25 cellular contexts compared by ENCODE assay signal in the genomic region with DNA sequence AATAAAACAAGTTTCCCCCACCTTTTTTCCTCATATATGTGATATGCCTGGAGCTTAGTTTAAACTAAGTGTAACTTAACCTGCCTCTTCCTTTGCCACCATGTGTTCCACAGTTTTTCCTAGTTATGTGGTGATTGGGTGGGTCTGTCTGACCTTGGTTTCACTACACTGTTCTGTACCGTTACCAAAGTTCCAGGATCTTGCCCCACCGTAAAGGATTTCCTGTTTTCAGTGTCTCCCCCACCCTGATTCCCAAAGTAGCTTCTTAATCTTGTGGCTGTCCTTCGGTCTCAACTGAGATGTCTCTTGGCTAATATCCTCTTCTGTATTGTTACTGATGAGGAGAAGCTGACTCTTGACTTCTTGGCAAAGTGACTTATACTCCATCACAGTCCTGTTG. TPM values are rescaled to one million over a fixed set of nuclear protein-coding genes. Genes with fewer than 3 reads are reported as not detected.
DNase-seq lines count a peak whose midpoint lies in the region; ATAC-seq, FAIRE-seq and TF ChIP-seq lines count a peak whose summit lies in the region.
"Had no signal": no experiment of that assay in that cellular context is flagged by ENCODE, and none has a peak within 500 bp of the region (broad histone marks: within the 10 kb centered on the region; RNA-seq: fewer than 3 reads in every experiment).

No MANE protein-coding gene starts in this region.

- FAIRE-seq in H1 (lab: Jason Lieb, UNC), result no peak
- FAIRE-seq: GM12892, GM19239 had no signal

- H3K9me2 ChIP-seq in PC-9 (ENCODE audit: insufficient read depth), result no peaks in the 10 kb centered on the region

- ATAC-seq in IMR-90 (ENCODE audit: low read depth), result no peak
- ATAC-seq in Panc1, result no peak
- ATAC-seq in activated T-helper 17 cell treated with anti-CD3 and anti-CD28 coated beads, Interleukin-2, amount 50 U/mL, for 72 hours (replicated peaks), result no peak
- ATAC-seq: HCT116, PC-3, T-helper 17 cell had no signal

- H2BK120ac ChIP-seq in IMR-90 (ENCODE audit: low read depth, low read length) (no peak overlapping the region), H1 (replicated peaks; ENCODE audit: low read depth, low read length) (no peak overlapping the region)

- H4K5ac ChIP-seq in IMR-90 (ENCODE audit: low read depth, low read length) (no peak overlapping the region), H1 (ENCODE audit: insufficient read length, low read depth, low read length) (no peak overlapping the region)

- no peak overlapping the region for H3K27ac ChIP-seq in BLaER1 treated with 17β-estradiol and CSF1 and Interleukin-3, amounts not matched to agents 10 nM and 100 nM
- H3K27ac ChIP-seq in IMR-90 (ENCODE audit: insufficient read depth, low read length) (no peak overlapping the region), Panc1 (ENCODE audit: low read length) (peak overlapping the region; percentile 36; the same call in 1 of the 2 replicates), H1 (ENCODE audit: low read depth, low read length) (no peak overlapping the region), PC-9 (no peak overlapping the region)
- H3K27ac ChIP-seq: C4-2B, HL-60, SK-N-MC had no signal

- CTCF ChIA-PET in IMR-90 (lab: Yijun Ruan, JAX), result interaction anchor here (0.6 kb wide), 1 partner anchor 73 kb away, joined by 3 read pairs; no protein-coding TSS in a partner anchor
- CTCF ChIA-PET in Panc1 (lab: Charles Lee), result no interaction called here
- CTCF ChIA-PET in H1 (lab: Charles Lee; ENCODE audit: partially characterized antibody), result no interaction called here
- CTCF ChIA-PET in PC-9 (lab: Charles Lee), result no interaction called here

- no peaks in the 10 kb centered on the region for H3K36me3 Mint-ChIP-seq in activated T-helper 17 cell treated with anti-CD3 and anti-CD28 coated beads, Interleukin-2, amount 50 U/mL, for 72 hours (ENCODE audit: low read depth)

- TF ChIP-seq CTCF in IMR-90 (conservative IDR thresholded peaks at IDR 0.05; ENCODE audit: low read depth, low read length), result no peak
- TF ChIP-seq CTCF in Panc1 (IDR thresholded peaks at IDR 0.05), result no peak
- TF ChIP-seq CTCF in H1 (IDR thresholded peaks at IDR 0.05; ENCODE audit: control extremely low read depth in 1 of 3, insufficient read depth in 1 of 3, low read depth in 1 of 3, low read length in 3 of 3), result no peak
- no peak for TF ChIP-seq CTCF in PC-9 (conservative IDR thresholded peaks at IDR 0.05)

- no peak overlapping the region for H2BK5ac ChIP-seq in IMR-90 (ENCODE audit: low read depth, low read length, poor library complexity, severe bottlenecking)
- no peak overlapping the region for H2BK5ac ChIP-seq in H1 (ENCODE audit: low read depth, low read length)

- intact Hi-C loops in IMR-90 (cut with micrococcal nuclease) (no loop called here), Panc1 (cut with micrococcal nuclease; ENCODE audit: unreplicated experiment) (no loop called here), PC-9 (cut with micrococcal nuclease; ENCODE audit: unreplicated experiment) (no loop called here)

- H3K79me2 ChIP-seq in H1 (ENCODE audit: control insufficient read depth in 1 of 2, insufficient read depth in 2 of 2, low read length in 2 of 2) (peaks cover 0 to 3% of the 10 kb centered on the region in 2 experiments; a peak in 1 of 4 replicates), PC-9 (ENCODE audit: low read depth) (no peaks in the 10 kb centered on the region)

- H3K9me3 Mint-ChIP-seq in activated T-helper 17 cell treated with anti-CD3 and anti-CD28 coated beads, Interleukin-2, amount 50 U/mL, for 72 hours, result no peaks in the 10 kb centered on the region

- no peak overlapping the region for H3K4me3 Mint-ChIP-seq in activated T-helper 17 cell treated with anti-CD3 and anti-CD28 coated beads, Interleukin-2, amount 50 U/mL, for 72 hours
- H3K4me3 Mint-ChIP-seq: CD8-positive, alpha-beta memory T cell; T-helper 17 cell had no signal

- H3K4me3 ChIP-seq in BLaER1 treated with 17β-estradiol and CSF1 and Interleukin-3, amounts not matched to agents 10 nM and 100 nM, result no peak overlapping the region
- H3K4me3 ChIP-seq in IMR-90 (ENCODE audit: insufficient read depth, low read depth, low read length) (no peak overlapping the region), Panc1 (ENCODE audit: low read depth in 2 of 2, low read length in 2 of 2) (no peak overlapping the region), H1 (ENCODE audit: extremely low read depth in 1 of 4, insufficient read depth in 2 of 4, low read depth in 3 of 4, low read length in 4 of 4) (no peak overlapping the region), PC-9 (no peak overlapping the region)
- H3K4me3 ChIP-seq: SK-N-MC had no signal

- TF ChIP-seq EP300 in H1 (IDR thresholded peaks at IDR 0.05; ENCODE audit: borderline replicate concordance in 1 of 2, low read depth in 2 of 2, low read length in 2 of 2), result no peak

- no peaks in the 10 kb centered on the region for H3K27me3 ChIP-seq in BLaER1 treated with 17β-estradiol and CSF1 and Interleukin-3, amounts not matched to agents 10 nM and 100 nM
- no peaks in the 10 kb centered on the region for H3K27me3 ChIP-seq in IMR-90 (ENCODE audit: control insufficient read depth, insufficient read depth, low read length)
- no peaks in the 10 kb centered on the region for H3K27me3 ChIP-seq in Panc1 (ENCODE audit: control insufficient read depth, insufficient read depth, low read length)
- H3K27me3 ChIP-seq in H1 (replicated peaks in 1 of 4; ENCODE audit: control insufficient read depth in 3 of 4, extremely low read depth in 1 of 4, insufficient read depth in 3 of 4, low read length in 3 of 4), result peaks cover 0 to 4% (median 2%) of the 10 kb centered on the region in 4 experiments; a peak in 2 of 7 replicates
- H3K27me3 ChIP-seq in PC-9 (ENCODE audit: insufficient read depth, low read depth), result no peaks in the 10 kb centered on the region

- H4K91ac ChIP-seq in IMR-90 (ENCODE audit: insufficient read depth, low read depth, low read length) (no peak overlapping the region), H1 (replicated peaks; ENCODE audit: insufficient read length, low read length) (no peak overlapping the region)

- H3K9me3 ChIP-seq in BLaER1 treated with 17β-estradiol and CSF1 and Interleukin-3, amounts not matched to agents 10 nM and 100 nM (replicated peaks in 1 of 11), result peaks cover 0 to 12% (median 4%) of the 10 kb centered on the region in 11 experiments; a peak in 11 of 22 replicates
- peaks cover 5% of the 10 kb centered on the region; the same call in 1 of the 2 replicates for H3K9me3 ChIP-seq in IMR-90 (ENCODE audit: control insufficient read depth, insufficient read depth, low read length)
- H3K9me3 ChIP-seq in Panc1 (ENCODE audit: control insufficient read depth, insufficient read depth, low read depth, low read length), result no peaks in the 10 kb centered on the region
- H3K9me3 ChIP-seq in H1 (ENCODE audit: insufficient read depth in 2 of 2, low read depth in 1 of 2, low read length in 1 of 2), result peaks cover 0 to 8% of the 10 kb centered on the region in 2 experiments; a peak in 2 of 4 replicates
- H3K9me3 ChIP-seq in PC-9 (ENCODE audit: insufficient read depth, low read depth), result no peaks in the 10 kb centered on the region

- no peak for DNase-seq in IMR-90
- no peak for DNase-seq in Panc1 (ENCODE audit: low read depth, low spot score)
- DNase-seq in H1 (ENCODE audit: low read depth in 1 of 2, low spot score in 2 of 2), result no peak
- DNase-seq in PC-9, result no peak
- no peak for DNase-seq in putamen (ENCODE audit: low spot score)
- DNase-seq: CD8-positive, alpha-beta memory T cell; DMS79 treated with DMSO at 0.1 percent for 48 hours; NCI-H1092; NCI-H1417 treated with DMSO at 0.1 percent for 48 hours; NCI-H187 treated with DMSO at 0.1 percent for 48 hours; NCI-H446; NCI-H524 treated with DMSO at 0.1 percent for 48 hours; NCI-H774; PC-3; RPMI8226; SHP77; T-helper 17 cell had no signal

- H3K4me1 ChIP-seq in BLaER1 treated with 17β-estradiol and CSF1 and Interleukin-3, amounts not matched to agents 10 nM and 100 nM, result peaks cover 4 to 12% (median 10%) of the 10 kb centered on the region in 10 experiments; a peak in 16 of 20 replicates
- H3K4me1 ChIP-seq in IMR-90 (ENCODE audit: control insufficient read depth, insufficient read depth, low read length), result no peaks in the 10 kb centered on the region; the same call in none of the 2 replicates
- peaks cover 16% of the 10 kb centered on the region for H3K4me1 ChIP-seq in Panc1 (ENCODE audit: control insufficient read depth, insufficient read depth, low read length)
- no peaks in the 10 kb centered on the region for H3K4me1 ChIP-seq in H1 (replicated peaks in 1 of 4; ENCODE audit: control insufficient read depth in 3 of 4, insufficient read depth in 4 of 4, low read length in 3 of 4)
- H3K4me1 ChIP-seq in PC-9 (replicated peaks; ENCODE audit: insufficient read depth), result no peaks in the 10 kb centered on the region

- WGBS in IMR-90 (ENCODE audit: extremely low coverage in 2 of 2, insufficient read length in 1 of 2), 2 experiments, result no CpG with 5 or more reads among the region's 3 CpGs
- 89% methylated on average over 3 of the region's 3 CpGs; no CpG with 5 or more reads in 1 of the 2 experiments for WGBS in H1 (ENCODE audit: extremely low coverage in 1 of 2, insufficient coverage in 1 of 2, insufficient read length in 1 of 2, insufficient replicate concordance in 2 of 2, low coverage in 1 of 2, low lambda C conversion rate in 2 of 2, missing lambda C conversion rate in 1 of 2), 2 experiments

- H3K9ac ChIP-seq in BLaER1 treated with 17β-estradiol and CSF1 and Interleukin-3, amounts not matched to agents 10 nM and 100 nM, result peak overlapping the region in 1 of 11 experiments; percentile 33; a peak in 1 of 22 replicates
- H3K9ac ChIP-seq in IMR-90 (ENCODE audit: low read depth, low read length), result no peak overlapping the region
- H3K9ac ChIP-seq in H1 (replicated peaks in 1 of 4; ENCODE audit: extremely low read depth in 1 of 4, low read depth in 3 of 4, low read length in 3 of 4), result no peak overlapping the region

- H3K56ac ChIP-seq in IMR-90 (ENCODE audit: extremely low read depth, insufficient read depth, low read length) (no peak overlapping the region), H1 (replicated peaks; ENCODE audit: insufficient read length, low read depth, low read length) (no peak overlapping the region)

- no peak overlapping the region; the same call in 1 of the 2 replicates for H2BK20ac ChIP-seq in IMR-90 (ENCODE audit: low read depth, low read length)
- H2BK20ac ChIP-seq in H1 (ENCODE audit: low read length), result no peak overlapping the region

- H3K23me2 ChIP-seq in H1 (ENCODE audit: low read depth, low read length), result no peaks in the 10 kb centered on the region

- H4K20me1 ChIP-seq in BLaER1 treated with 17β-estradiol and CSF1 and Interleukin-3, amounts not matched to agents 10 nM and 100 nM, result no peaks in the 10 kb centered on the region
- no peaks in the 10 kb centered on the region for H4K20me1 ChIP-seq in IMR-90 (ENCODE audit: insufficient read depth, low read length)
- H4K20me1 ChIP-seq in H1 (replicated peaks in 1 of 2; ENCODE audit: control insufficient read depth in 1 of 2, insufficient read depth in 2 of 2, low read length in 2 of 2), result no peaks in the 10 kb centered on the region
- no peaks in the 10 kb centered on the region for H4K20me1 ChIP-seq in PC-9 (ENCODE audit: insufficient read depth)

- H3K14ac ChIP-seq in IMR-90 (replicated peaks; ENCODE audit: low read depth, low read length), result 0 out of 2 replicates have a peak overlapping the region, but pooled peaks have one; percentile 29
- H3K14ac ChIP-seq in H1 (ENCODE audit: insufficient read length), result no peak overlapping the region

- H2AFZ ChIP-seq in IMR-90 (replicated peaks; ENCODE audit: low read length, poor library complexity) (no peak overlapping the region), H1 (ENCODE audit: low read length) (no peak overlapping the region), PC-9 (no peak overlapping the region)

- no peak overlapping the region for H3K18ac ChIP-seq in IMR-90 (ENCODE audit: low read depth, low read length)
- no peak overlapping the region for H3K18ac ChIP-seq in H1 (ENCODE audit: extremely low read depth, low read length)

- in situ Hi-C loops in IMR-90 (cut with MboI; ENCODE audit: low sequenced_read_pairs), result no loop called here
- in situ Hi-C loops in Panc1 (cut with HindIII; ENCODE audit: low pct_unique_long_range_greater_than_20kb, low sequenced_read_pairs), result no loop called here

- H3K4me1 Mint-ChIP-seq in activated T-helper 17 cell treated with anti-CD3 and anti-CD28 coated beads, Interleukin-2, amount 50 U/mL, for 72 hours, result no peaks in the 10 kb centered on the region

- no peaks in the 10 kb centered on the region for H3K36me3 ChIP-seq in BLaER1 treated with 17β-estradiol and CSF1 and Interleukin-3, amounts not matched to agents 10 nM and 100 nM
- H3K36me3 ChIP-seq in IMR-90 (ENCODE audit: control insufficient read depth, insufficient read depth, low read length) (no peaks in the 10 kb centered on the region), Panc1 (ENCODE audit: control insufficient read depth, insufficient read depth, low read length) (no peaks in the 10 kb centered on the region), H1 (ENCODE audit: control insufficient read depth in 2 of 4, insufficient read depth in 4 of 4, low read length in 3 of 4) (no peaks in the 10 kb centered on the region), PC-9 (ENCODE audit: low read depth) (no peaks in the 10 kb centered on the region)

- H4K8ac ChIP-seq in IMR-90 (ENCODE audit: low read depth in 2 of 2, low read length in 2 of 2) (no peak overlapping the region), H1 (ENCODE audit: extremely low read depth, insufficient read depth, low read length) (no peak overlapping the region)

- no peak overlapping the region for H3K23ac ChIP-seq in IMR-90 (ENCODE audit: low read depth, low read length)
- H3K23ac ChIP-seq in H1 (ENCODE audit: insufficient read length), result peak overlapping the region; percentile 52

- H3K79me1 ChIP-seq in IMR-90 (ENCODE audit: low read depth in 1 of 2, low read length in 2 of 2) (peaks cover 0 to 10% of the 10 kb centered on the region in 2 experiments; a peak in 2 of 4 replicates), H1 (ENCODE audit: low read depth, low read length) (no peaks in the 10 kb centered on the region)

- H3K27me3 Mint-ChIP-seq in activated T-helper 17 cell treated with anti-CD3 and anti-CD28 coated beads, Interleukin-2, amount 50 U/mL, for 72 hours, result no peaks in the 10 kb centered on the region
- H3K27me3 Mint-ChIP-seq: T-helper 17 cell had no signal

- TF ChIP-seq POLR2A in IMR-90 (IDR thresholded peaks at IDR 0.05; ENCODE audit: low read depth, low read length), result no peak
- no peak for TF ChIP-seq POLR2A in H1 (IDR thresholded peaks at IDR 0.05; ENCODE audit: control extremely low read depth in 1 of 2, low read depth in 2 of 2, low read length in 2 of 2)

- H3K4me2 ChIP-seq in BLaER1 treated with 17β-estradiol and CSF1 and Interleukin-3, amounts not matched to agents 10 nM and 100 nM, result peak overlapping the region in 9 of 11 experiments; percentile 16 to 65 (median 50); a peak in 15 of 22 replicates
- no peak overlapping the region for H3K4me2 ChIP-seq in IMR-90 (ENCODE audit: low read depth, low read length)
- H3K4me2 ChIP-seq in H1 (ENCODE audit: insufficient read depth in 1 of 2, low read depth in 2 of 2, low read length in 2 of 2), result no peak overlapping the region
- no peak overlapping the region for H3K4me2 ChIP-seq in PC-9

- dilution Hi-C loops in IMR-90 (cut with HindIII; ENCODE audit: low sequenced_read_pairs, unreplicated experiment), result no loop called here

- no peak overlapping the region for H3K27ac Mint-ChIP-seq in activated T-helper 17 cell treated with anti-CD3 and anti-CD28 coated beads, Interleukin-2, amount 50 U/mL, for 72 hours
- H3K27ac Mint-ChIP-seq: T-helper 17 cell had no signal

- BruUV-seq in IMR-90 (replicated peaks; lab: Mats Ljungman, UMichigan) (no TSS peak), Panc1 (replicated peaks; lab: Mats Ljungman, UMichigan) (no TSS peak), PC-9 (replicated peaks; lab: Mats Ljungman, UMichigan) (no TSS peak)

- no peaks in the 10 kb centered on the region; the same call in 1 of the 2 replicates for H3K9me1 ChIP-seq in IMR-90 (ENCODE audit: insufficient read depth, low read length)

- TF ChIP-seq RAD21 in IMR-90 (IDR thresholded peaks at IDR 0.05; ENCODE audit: low read length) (no peak), H1 (IDR thresholded peaks at IDR 0.05 in 1 of 2, conservative IDR thresholded peaks at IDR 0.05 in 1 of 2; ENCODE audit: low read depth in 2 of 2, low read length in 2 of 2) (no peak)

- no peak overlapping the region for H2AK9ac ChIP-seq in IMR-90 (replicated peaks; ENCODE audit: low read depth, low read length, poor library complexity)

- no peak overlapping the region for H2BK12ac ChIP-seq in H1 (ENCODE audit: low read depth, low read length)

- 0 out of 2 replicates have a peak overlapping the region, but pooled peaks have one; percentile 16 for H3K4ac ChIP-seq in IMR-90 (ENCODE audit: low read depth, low read length)
- peak overlapping the region; percentile 69 for H3K4ac ChIP-seq in H1 (replicated peaks; ENCODE audit: insufficient read length, low read depth, low read length)

- H2AK5ac ChIP-seq in IMR-90 (ENCODE audit: low read depth, low read length) (peak overlapping the region; percentile 15; the same call in 1 of the 2 replicates), H1 (ENCODE audit: low read depth, low read length) (no peak overlapping the region)

- H2BK15ac ChIP-seq in IMR-90 (ENCODE audit: low read depth, low read length) (no peak overlapping the region; the same call in 2 of the 3 replicates), H1 (ENCODE audit: low read length) (no peak overlapping the region)

- H3F3A ChIP-seq in PC-9 (ENCODE audit: insufficient read depth, low read depth), result 0 out of 2 replicates have a peak, but pooled peaks cover 2% of the 10 kb centered on the region

- POLR2A ChIA-PET in IMR-90 (lab: Charles Lee; ENCODE audit: unreplicated experiment) (no interaction called here), Panc1 (lab: Charles Lee) (no interaction called here), H1 (lab: Charles Lee; ENCODE audit: partially characterized antibody) (no interaction called here), PC-9 (lab: Charles Lee; ENCODE audit: unreplicated experiment) (interaction anchor here (0.6 kb wide), 1 partner anchor 28 kb away, joined by 3 read pairs; no protein-coding TSS in a partner anchor)

RNA-seq across cellular contexts. Expression of a gene that starts 6.4 kb away (rescaled TPM):
- total RNA-seq in IMR-90 (2012; rRNA removed) (38.0 and 48.3 TPM in 2 replicates), Panc1 (2021; ENCODE audit: unreplicated experiment) (43.6 TPM), PC-9 (2021) (31.8 and 38.5 TPM in 2 replicates)
- polyA plus RNA-seq in IMR-90 (2012; rRNA removed) (3.0 and 3.2 TPM in 2 replicates), H1 (2011; rRNA removed) (6.1 and 7.6 TPM in 2 replicates)
- 0.75 and 1.0 TPM in 2 replicates for polyA plus RNA-seq in IMR-90 (2012; cell fraction: cytosol; rRNA removed)
- polyA plus RNA-seq in IMR-90 (2012; cell fraction: nucleus; rRNA removed; ENCODE audit: low replicate concordance), result 1.3 and 5.8 TPM in 2 replicates
- polyA plus RNA-seq in Panc1 (2012; ENCODE audit: insufficient read length), result 9.0 TPM
- 53.2 and 55.7 TPM in 2 replicates for total RNA-seq in H1 (2021; fragmentation: NEBNext Ultra II Directional; extraction: Animal tissue kit (Norgen Biotek cat#: 25700))
- polyA plus RNA-seq in H1 (2011; cell fraction: cytosol; rRNA removed), result 7.7 TPM
- polyA plus RNA-seq in H1 (2011; cell fraction: nucleus; rRNA removed), result 16.5 TPM
- 10.3 to 15.0 TPM (median 13.9 TPM) in 4 replicates for polyA plus RNA-seq in H1 (2012, experiment 1 of 2)
- polyA plus RNA-seq in H1 (2012, experiment 2 of 2), result 0.62 TPM
- polyA plus RNA-seq in H1 (2013, experiment 1 of 2), result 16.7 TPM
- 16.0 TPM for polyA plus RNA-seq in H1 (2013, experiment 2 of 2)
- polyA minus RNA-seq in H1 (2011; rRNA and poly(A)+ RNA removed), result 64.5 and 104 TPM in 2 replicates
- 31.6 TPM for polyA minus RNA-seq in H1 (2011; cell fraction: cytosol; rRNA and poly(A)+ RNA removed)
- polyA minus RNA-seq in H1 (2011; cell fraction: nucleus; rRNA and poly(A)+ RNA removed), result 81.4 TPM
- total RNA-seq in activated T-helper 17 cell treated with anti-CD3 and anti-CD28 coated beads, Interleukin-2, amount 50 U/mL, for 72 hours, result 10 to 100 TPM; 36.4 to 36.6 TPM

Comparison
In these comparisons a context has a peak if more than half of its experiments do, and no peak if none do; other contexts are left out.
1. H3K4me2 ChIP-seq: peak in BLaER1 treated with 17β-estradiol and CSF1 and Interleukin-3, amounts not matched to agents 10 nM and 100 nM (9 of 11); none in IMR-90 (single experiment), H1 (0 of 2) and PC-9 (single experiment).